Comparison of ENCODE assay signal across 25 cellular contexts in the genomic region with DNA sequence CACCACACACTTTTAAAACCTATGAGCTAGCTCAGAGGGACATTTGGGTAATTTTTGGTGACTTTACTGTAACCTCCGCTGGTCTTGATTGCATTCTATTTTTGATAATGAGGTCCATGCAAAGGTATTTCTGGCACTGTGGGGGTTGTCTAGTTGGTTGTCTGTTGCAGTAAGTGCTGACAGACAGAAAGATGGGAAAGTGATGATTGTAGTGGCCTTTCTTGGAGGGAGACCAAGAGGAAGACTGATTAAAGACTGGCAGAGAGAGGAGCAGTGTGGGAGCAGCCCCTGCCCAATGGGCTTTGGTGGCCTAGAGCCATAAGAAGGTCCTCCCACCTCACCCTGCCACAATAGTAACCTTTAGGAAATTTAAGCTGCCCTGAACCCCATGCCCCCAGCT.
"Had no signal": no experiment of that assay in that cellular context is flagged by ENCODE, and none has a peak within 500 bp of the region (broad histone marks: within the 10 kb centered on the region; RNA-seq: fewer than 3 reads in every experiment).

No MANE protein-coding gene starts in this region.

- DNase-seq: colonic mucosa; effector memory CD4-positive, alpha-beta T cell; immature natural killer cell; islet precursor cell; kidney glomerular epithelial cell; mesendoderm; midbrain; naive thymus-derived CD4-positive, alpha-beta T cell; right lobe of liver; stimulated activated CD4-positive, alpha-beta T cell treated with anti-CD3 and anti-CD28 coated beads, Interleukin-12 subunit alpha, Interleukin-12 subunit beta, amount 100 ng/mL, for 4 hours; stimulated activated CD4-positive, alpha-beta T cell treated with anti-CD3 and anti-CD28 coated beads, Interleukin-1b, Interleukin-23, amount 100 ng/mL, for 48 hours; stimulated activated CD4-positive, alpha-beta T cell treated with anti-CD3 and anti-CD28 coated beads, Interleukin-4, amount 100 ng/mL, for 1 hour; stimulated activated CD8-positive, alpha-beta memory T cell treated with anti-CD3 and anti-CD28 coated beads, Interleukin-4, amount 100 ng/mL, for 48 hours; stimulated activated naive CD4-positive, alpha-beta T cell; stimulated activated naive CD8-positive, alpha-beta T cell treated with anti-CD3 and anti-CD28 coated beads, Interleukin-15, amount 100 ng/mL, for 72 hours; transverse colon; upper lobe of right lung; uterus had no signal

- H3K4me3 ChIP-seq: colonic mucosa, esophagus muscularis mucosa, gastroesophageal sphincter, neural progenitor cell, prostate gland, right lobe of liver, smooth muscle cell, suprapubic skin, transverse colon, upper lobe of right lung, uterus had no signal

- H3K4me1 ChIP-seq: colonic mucosa, foreskin keratinocyte, gastroesophageal sphincter, neural progenitor cell, prostate gland, right lobe of liver, suprapubic skin, transverse colon, upper lobe of right lung, uterus had no signal

- H3K27ac ChIP-seq: colonic mucosa, esophagus muscularis mucosa, foreskin keratinocyte, gastroesophageal sphincter, neural progenitor cell, prostate gland, right lobe of liver, suprapubic skin, transverse colon, upper lobe of right lung, uterus had no signal

- ATAC-seq: foreskin keratinocyte; gastroesophageal sphincter; naive thymus-derived CD4-positive, alpha-beta T cell; right lobe of liver; stimulated activated naive CD8-positive, alpha-beta T cell treated with anti-CD3 and anti-CD28 coated beads, Interleukin-15, amount 100 ng/mL, for 72 hours; upper lobe of right lung had no signal

- H3K27me3 ChIP-seq: colonic mucosa, esophagus muscularis mucosa, gastroesophageal sphincter, neural progenitor cell, right lobe of liver, transverse colon, upper lobe of right lung, uterus had no signal

- H3K9me3 ChIP-seq: colonic mucosa, esophagus muscularis mucosa, gastroesophageal sphincter, prostate gland, right lobe of liver, suprapubic skin, transverse colon, upper lobe of right lung, uterus had no signal
